Comparison of ENCODE assay signal across 2 cellular contexts in the genomic region with DNA sequence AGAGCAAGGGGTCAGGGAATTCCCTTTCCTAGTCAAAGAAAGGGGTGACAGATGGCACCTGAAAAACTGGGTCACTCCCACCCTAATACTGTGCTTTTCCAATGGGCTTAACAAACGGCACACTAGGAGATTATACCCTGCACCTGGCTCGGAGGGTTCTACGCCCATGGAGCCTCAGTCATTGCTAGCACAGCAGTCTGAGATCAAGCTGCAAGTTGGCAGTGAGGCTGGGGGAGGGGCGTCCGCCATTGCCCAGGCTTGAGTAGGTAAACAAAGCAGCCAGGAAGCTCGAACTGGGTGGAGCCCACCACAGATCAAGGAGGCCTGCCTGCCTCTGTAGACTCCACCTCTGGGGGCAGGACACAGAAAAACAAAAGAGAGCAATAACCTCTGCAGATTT. TPM values are rescaled to one million over a fixed set of nuclear protein-coding genes. Genes with fewer than 3 reads are reported as not detected.
"Had no signal": no experiment of that assay in that cellular context is flagged by ENCODE, and none has a peak within 500 bp of the region (broad histone marks: within the 10 kb centered on the region; RNA-seq: fewer than 3 reads in every experiment).

No MANE protein-coding gene starts in this region.

RNA-seq across cellular contexts. Expression of a gene that starts 30.6 kb away (rescaled TPM):
- total RNA-seq: PC-3, SK-MEL-5 had no signal
